In the genomic region with DNA sequence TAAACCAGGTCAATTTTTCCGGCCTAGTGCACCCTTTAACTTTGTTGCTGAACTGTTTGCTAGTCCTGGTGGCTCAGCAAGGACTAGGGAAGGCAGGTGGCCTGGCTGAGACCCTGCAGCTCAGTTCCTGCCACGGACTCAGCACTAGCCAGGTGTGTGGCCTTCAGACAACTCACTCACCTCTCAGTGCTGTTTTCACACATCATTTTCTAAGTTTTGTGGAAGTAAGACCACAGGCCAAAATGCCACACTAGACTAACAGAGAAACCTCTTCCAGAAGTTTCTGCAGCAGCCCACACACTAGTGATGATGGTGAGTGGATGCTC, we compare ENCODE assay signal across 16 cellular contexts.
"Had no signal": no experiment of that assay in that cellular context is flagged by ENCODE, and none has a peak within 500 bp of the region (broad histone marks: within the 10 kb centered on the region; RNA-seq: fewer than 3 reads in every experiment).

No MANE protein-coding gene starts in this region.

- H3K36me3 ChIP-seq: adrenal gland, transverse colon had no signal

- H3K9me3 ChIP-seq: adrenal gland had no signal

- H3K27me3 ChIP-seq: adrenal gland, transverse colon had no signal

- ATAC-seq: activated T-helper 17 cell treated with anti-CD3 and anti-CD28 coated beads, Interleukin-2, amount 50 U/mL, for 72 hours; left ventricle myocardium superior; right cardiac atrium; stimulated activated effector memory CD8-positive, alpha-beta T cell treated with anti-CD3 and anti-CD28 coated beads, Interleukin-12 subunit alpha, Interleukin-12 subunit beta, amount 100 ng/mL, for 72 hours had no signal

- H3K27ac ChIP-seq: adrenal gland, epithelial cell of prostate, transverse colon, VCaP had no signal

- H3K4me1 ChIP-seq: adrenal gland had no signal

- DNase-seq: activated CD4-positive, alpha-beta T cell treated with anti-CD3 and anti-CD28 coated beads, Interleukin-2, amount 10 ng/mL, durations not matched to agents 24 days and 14 days; activated naive CD4-positive, alpha-beta T cell treated with anti-CD3 and anti-CD28 coated beads, Interleukin-2, amount 10 ng/mL, durations not matched to agents 7 days and 5 days; activated T-cell treated with anti-CD3 and anti-CD28 coated beads for 4 hours; adrenal gland; central memory CD4-positive, alpha-beta T cell; cortex of kidney; effector memory CD4-positive, alpha-beta T cell; left ventricle myocardium superior; posterior cingulate gyrus; right cardiac atrium; T-helper 1 cell; transverse colon had no signal

- H3K4me3 ChIP-seq: adrenal gland, transverse colon had no signal
